8 cellular contexts compared by ENCODE assay signal in genomic region chr2:20013061-20013721, GRCh38. TPM values are rescaled to one million over a fixed set of nuclear protein-coding genes. Genes with fewer than 3 reads are reported as not detected.
A peak's percentile ranks its signal among the peaks of the same experiment; 100 is the strongest.
DNase-seq lines count a peak whose midpoint lies in the region; ATAC-seq and TF ChIP-seq lines count a peak whose summit lies in the region.

No MANE protein-coding gene starts in this region.

- no peak for TF ChIP-seq CTCF in SK-N-SH (IDR thresholded peaks at IDR 0.05)
- no peak for TF ChIP-seq CTCF in mammary epithelial cell (conservative IDR thresholded peaks at IDR 0.05 in 1 of 2, IDR thresholded peaks at IDR 0.05 in 1 of 2; ENCODE audit: extremely low read depth in 1 of 2, insufficient read depth in 1 of 2, low read depth in 1 of 2, low read length in 2 of 2)
- TF ChIP-seq CTCF in left lung (IDR thresholded peaks at IDR 0.05), result no peak
- TF ChIP-seq CTCF in thoracic aorta (IDR thresholded peaks at IDR 0.05), result no peak

- no peak for TF ChIP-seq RAD21 in SK-N-SH (IDR thresholded peaks at IDR 0.05; ENCODE audit: low read length)

- H3K4me2 ChIP-seq in SK-N-SH (peak overlapping the region; percentile 75), mammary epithelial cell (ENCODE audit: insufficient read depth, low read depth, low read length) (peak overlapping the region; percentile 85)

- H3K27ac ChIP-seq in SK-N-SH (ENCODE audit: low read depth in 2 of 2, low read length in 1 of 2) (no peak overlapping the region), mammary epithelial cell (ENCODE audit: insufficient read depth, low read depth, low read length) (no peak overlapping the region), left lung (peak overlapping the region in 1 of 2 donors; percentile 33), thoracic aorta (peak overlapping the region; percentile 76 to 80)

- H3F3A ChIP-seq in SK-N-SH (replicated peaks; ENCODE audit: insufficient read depth), result peaks cover 4% of the 10 kb centered on the region

- dilution Hi-C loops in mammary epithelial cell (cut with HindIII; ENCODE audit: low sequenced_read_pairs), result no loop called here

- CTCF ChIA-PET in SK-N-SH (lab: Yijun Ruan, JAX) (interaction anchor here (0.7 to 9.7 kb wide), 15 partner anchors 11 to 409 kb away, joined by 3 to 233 read pairs (median 25); partner anchors contain the start of genes LAPTM4A, SDC1 and WDR35), mammary epithelial cell (lab: Charles Lee; ENCODE audit: low non-redundant PET) (no interaction called here)

- DNase-seq in SK-N-SH, result no peak
- DNase-seq in mammary epithelial cell, result no peak
- DNase-seq in left lung, result no peak
- no peak for DNase-seq in thoracic aorta (ENCODE audit: low spot score)

- no peaks in the 10 kb centered on the region for H3K9me2 ChIP-seq in SK-N-SH

- H3K27me3 ChIP-seq in SK-N-SH (ENCODE audit: insufficient read depth) (no peaks in the 10 kb centered on the region), mammary epithelial cell (ENCODE audit: insufficient read depth, low read length) (no peaks in the 10 kb centered on the region), left lung (peaks cover 0 to 52% of the 10 kb centered on the region in 2 donors), thoracic aorta (replicated peaks; ENCODE audit: insufficient read depth) (no peaks in the 10 kb centered on the region)

- peaks cover 0 to 16% of the 10 kb centered on the region in 2 experiments; a peak in 2 of 4 replicates for H3K4me1 ChIP-seq in SK-N-SH (ENCODE audit: control insufficient read depth in 1 of 2, insufficient read depth in 2 of 2, low read depth in 1 of 2, low read length in 1 of 2)
- peaks cover 13% of the 10 kb centered on the region for H3K4me1 ChIP-seq in mammary epithelial cell (ENCODE audit: insufficient read depth, low read length)
- H3K4me1 ChIP-seq in left lung, result peaks cover 8 to 15% of the 10 kb centered on the region in 2 donors
- H3K4me1 ChIP-seq in thoracic aorta (ENCODE audit: control insufficient read depth in 1 of 2, low read depth in 2 of 2), result peaks cover 10 to 12% of the 10 kb centered on the region in 2 donors

- H3K36me3 ChIP-seq in SK-N-SH (replicated peaks in 1 of 2; ENCODE audit: control insufficient read depth in 1 of 2, insufficient read depth in 2 of 2, low read length in 1 of 2) (no peaks in the 10 kb centered on the region), mammary epithelial cell (ENCODE audit: insufficient read depth, low read length) (no peaks in the 10 kb centered on the region), left lung (no peaks in the 10 kb centered on the region), thoracic aorta (no peaks in the 10 kb centered on the region)

- no peak for TF ChIP-seq EP300 in SK-N-SH (IDR thresholded peaks at IDR 0.05; ENCODE audit: borderline replicate concordance in 1 of 2, low read depth in 1 of 2, low read length in 1 of 2)

- H4K20me1 ChIP-seq in SK-N-SH (ENCODE audit: insufficient read depth), result no peaks in the 10 kb centered on the region
- H4K20me1 ChIP-seq in mammary epithelial cell (ENCODE audit: insufficient read depth, low read length), result no peaks in the 10 kb centered on the region

- intact Hi-C loops in mammary epithelial cell (cut with micrococcal nuclease), result no loop called here
- intact Hi-C loops in left lung (cut with DNase I), result no loop called here

- ATAC-seq in SK-N-SH treated with all-trans-retinoic acid at 6 μM for 48 hours, result no peak; the same call in 2 of the 3 replicates
- ATAC-seq in left lung, result peak; percentile 36
- ATAC-seq in thoracic aorta (ENCODE audit: insufficient number of reproducible peaks, low FRiP score, low read depth), result no peak
- ATAC-seq in HG03520 (IDR thresholded peaks at IDR 0.05; ENCODE audit: unreplicated experiment), result no peak
- ATAC-seq in HG02973 (IDR thresholded peaks at IDR 0.05; ENCODE audit: unreplicated experiment), result no peak
- no peak for ATAC-seq in GM19467 (IDR thresholded peaks at IDR 0.05; ENCODE audit: unreplicated experiment)

- POLR2A ChIA-PET in SK-N-SH (lab: Yijun Ruan, JAX), result interaction anchor here (0.6 kb wide), 1 partner anchor 51 kb away, joined by 4 read pairs; no protein-coding TSS in a partner anchor

- H3K4me3 ChIP-seq in SK-N-SH (ENCODE audit: low read depth in 2 of 2, low read length in 1 of 2), result peak overlapping the region; percentile 52 to 61
- H3K4me3 ChIP-seq in mammary epithelial cell (replicated peaks in 1 of 3; ENCODE audit: insufficient read depth in 1 of 3, low read depth in 2 of 3, low read length in 3 of 3), result peak overlapping the region in 1 of 3 experiments; percentile 52
- H3K4me3 ChIP-seq in left lung, result peak overlapping the region; percentile 33 to 43
- peak overlapping the region; percentile 88 for H3K4me3 ChIP-seq in thoracic aorta

- in situ Hi-C loops in mammary epithelial cell (cut with MboI; ENCODE audit: low sequenced_read_pairs in 2 of 2), result loop anchor here in 1 of 2 donors (10.0 kb wide), 1 partner anchor 82 kb away; no protein-coding TSS in a partner anchor

- H3K9me3 ChIP-seq in SK-N-SH (no peaks in the 10 kb centered on the region), mammary epithelial cell (replicated peaks; ENCODE audit: insufficient read depth, low read length) (no peaks in the 10 kb centered on the region), left lung (no peaks in the 10 kb centered on the region), thoracic aorta (no peaks in the 10 kb centered on the region)

- peak overlapping the region; percentile 84 for H2AFZ ChIP-seq in SK-N-SH (ENCODE audit: low read depth)
- peak overlapping the region; percentile 87 for H2AFZ ChIP-seq in mammary epithelial cell (ENCODE audit: low read depth, low read length)

- H3K79me2 ChIP-seq in SK-N-SH (ENCODE audit: insufficient read depth) (no peaks in the 10 kb centered on the region), mammary epithelial cell (ENCODE audit: insufficient read depth, low read length) (no peaks in the 10 kb centered on the region)

- H3K9ac ChIP-seq in SK-N-SH, result peak overlapping the region; percentile 57
- H3K9ac ChIP-seq in mammary epithelial cell (ENCODE audit: insufficient read depth, low read length), result no peak overlapping the region

- 88% methylated on average over 15 of the region's 15 CpGs for WGBS in SK-N-SH (ENCODE audit: low lambda C conversion rate)
- 77% methylated on average over 13 of the region's 15 CpGs for WGBS in mammary epithelial cell (ENCODE audit: low coverage, missing lambda C conversion rate)

- no TSS peak for BruUV-seq in mammary epithelial cell (replicated peaks; lab: Mats Ljungman, UMichigan)

TF ChIP-seq in SK-N-SH, 30 proteins besides CTCF, POLR2A, EP300 and RAD21 (continues in another document):
- TF ChIP-seq GABPA (IDR thresholded peaks at IDR 0.05; ENCODE audit: low read depth) (no peak), MAX (IDR thresholded peaks at IDR 0.05; ENCODE audit: low read depth) (no peak), PBX3 (IDR thresholded peaks at IDR 0.05) (no peak)

TF ChIP-seq in SK-N-SH treated with all-trans-retinoic acid at 6 μM for 48 hours, 23 proteins besides CTCF, POLR2A, EP300 and RAD21 (continues in another document):
- no peak for TF ChIP-seq CSDC2 (CRISPR knock-in tag; IDR thresholded peaks at IDR 0.05)
- no peak for TF ChIP-seq ZC3H10 (CRISPR knock-in tag; IDR thresholded peaks at IDR 0.05)
- no peak for TF ChIP-seq TCF4 (CRISPR knock-in tag; IDR thresholded peaks at IDR 0.05; ENCODE audit: borderline replicate concordance)
- no peak for TF ChIP-seq TSHZ2 (CRISPR knock-in tag; IDR thresholded peaks at IDR 0.05)
- TF ChIP-seq ESRRG (CRISPR knock-in tag; IDR thresholded peaks at IDR 0.05), result no peak
- no peak for TF ChIP-seq ISL1 (CRISPR knock-in tag; IDR thresholded peaks at IDR 0.05)
- no peak for TF ChIP-seq ZNF8 (CRISPR knock-in tag; IDR thresholded peaks at IDR 0.05)
- TF ChIP-seq ZFP3 (CRISPR knock-in tag; IDR thresholded peaks at IDR 0.05), result no peak
- no peak for TF ChIP-seq ZFP30 (CRISPR knock-in tag; IDR thresholded peaks at IDR 0.05)

RNA-seq across cellular contexts. Expression of gene MATN3, which starts 0.7 kb away (rescaled TPM):
- polyA plus RNA-seq in SK-N-SH (2012; rRNA removed) (4.0 and 5.9 TPM in 2 replicates), mammary epithelial cell (3.4 TPM)
- polyA plus RNA-seq in SK-N-SH (2012; cell fraction: cytosol; rRNA removed), result 7.1 and 8.9 TPM in 2 replicates
- 3.6 and 5.5 TPM in 2 replicates for polyA plus RNA-seq in SK-N-SH (2012; cell fraction: nucleus; rRNA removed)
- total RNA-seq in mammary epithelial cell (1 to 10 TPM; 4.8 TPM), left lung (1 to 10 TPM; 3.7 to 9.1 TPM), thoracic aorta (1 to 10 TPM; 1.3 to 1.8 TPM)
- not detected for polyA minus RNA-seq in mammary epithelial cell

RNA-seq across cellular contexts. Expression of gene WDR35, which starts 23.3 kb away (rescaled TPM):
- polyA plus RNA-seq in SK-N-SH (2012; rRNA removed) (8.6 and 12.1 TPM in 2 replicates), mammary epithelial cell (4.1 TPM)
- 9.9 and 10.9 TPM in 2 replicates for polyA plus RNA-seq in SK-N-SH (2012; cell fraction: cytosol; rRNA removed)
- 13.9 and 30.4 TPM in 2 replicates for polyA plus RNA-seq in SK-N-SH (2012; cell fraction: nucleus; rRNA removed)
- total RNA-seq in mammary epithelial cell (10 to 100 TPM in 1 of 2 donors, 1 to 10 TPM in 1; 8.8 to 11.5 TPM), left lung (1 to 10 TPM; 8.0 to 8.1 TPM), thoracic aorta (10 to 100 TPM in 1 of 2 donors, 1 to 10 TPM in 1; 5.1 to 14.3 TPM)
- polyA minus RNA-seq in mammary epithelial cell, result 6.8 TPM

RNA-seq across cellular contexts. Expression of gene LAPTM4A, which starts 38.2 kb away (rescaled TPM):
- polyA plus RNA-seq in SK-N-SH (2012; rRNA removed) (306 and 350 TPM in 2 replicates), mammary epithelial cell (223 TPM)
- 391 and 431 TPM in 2 replicates for polyA plus RNA-seq in SK-N-SH (2012; cell fraction: cytosol; rRNA removed)
- polyA plus RNA-seq in SK-N-SH (2012; cell fraction: nucleus; rRNA removed), result 69.8 and 155 TPM in 2 replicates
- total RNA-seq in mammary epithelial cell (100 to 1,000 TPM; 160 to 162 TPM), left lung (100 to 1,000 TPM; 220 to 300 TPM), thoracic aorta (100 to 1,000 TPM; 181 to 200 TPM)
- polyA minus RNA-seq in mammary epithelial cell, result 181 TPM

Comparison
In these comparisons a context has a peak if more than half of its experiments do, and no peak if none do; other contexts are left out.
1. H3K27ac ChIP-seq: peak in thoracic aorta (2 of 2); none in SK-N-SH (0 of 2) and mammary epithelial cell (single experiment).